Comparison of ENCODE assay signal across 1 cellular context in the genomic region with DNA sequence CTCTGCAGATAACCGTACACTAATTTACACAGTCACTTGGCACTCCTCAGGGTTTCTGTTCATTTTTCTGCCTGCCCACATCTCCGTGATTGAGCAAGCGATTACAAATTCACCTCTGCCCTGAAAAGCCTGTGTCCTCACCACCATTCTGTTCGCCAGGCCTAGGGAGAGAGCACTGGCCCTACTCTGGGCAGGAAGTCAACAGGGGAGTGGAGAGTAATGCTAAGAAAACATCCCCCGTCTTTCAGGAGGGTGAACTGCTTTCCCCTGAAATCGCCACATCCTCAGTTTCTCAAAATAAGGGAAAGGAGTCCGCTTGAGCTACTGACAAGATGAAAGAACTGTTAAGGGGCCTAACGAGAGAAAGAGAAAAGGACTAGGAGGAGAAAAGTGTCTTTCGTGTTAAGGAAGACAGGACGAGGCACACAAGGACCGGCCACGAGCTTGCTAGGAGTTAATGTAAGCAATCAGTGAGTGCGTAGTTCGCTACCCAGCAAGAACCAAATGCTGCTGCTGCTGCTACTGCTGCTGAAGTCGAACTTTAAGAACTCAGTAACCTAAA.
TF ChIP-seq lines count a peak whose summit lies in the region.

No MANE protein-coding gene starts in this region.

TF ChIP-seq in HepG2, 621 proteins besides CTCF, POLR2A, EP300 and RAD21:
- TF ChIP-seq NRL (CRISPR knock-in tag; IDR thresholded peaks at IDR 0.05; ENCODE audit: borderline replicate concordance) (no peak), ZNF335 (CRISPR knock-in tag; IDR thresholded peaks at IDR 0.05) (no peak), ZNF263 (CRISPR knock-in tag; IDR thresholded peaks at IDR 0.05) (0 out of 2 replicates have a peak, but pooled peaks have one; percentile 24), CEBPG (CRISPR knock-in tag; IDR thresholded peaks at IDR 0.05) (peak; percentile 61), RBAK (CRISPR knock-in tag; IDR thresholded peaks at IDR 0.05) (no peak), PPARG (CRISPR knock-in tag; conservative IDR thresholded peaks at IDR 0.05) (peak; percentile 76), ZNF501 (CRISPR knock-in tag; IDR thresholded peaks at IDR 0.05) (peak; percentile 32; the same call in 1 of the 2 replicates), CEBPB (IDR thresholded peaks at IDR 0.05; ENCODE audit: borderline replicate concordance, low read depth, low read length) (peak; percentile 86), ZFP36L1 (CRISPR knock-in tag; IDR thresholded peaks at IDR 0.05) (peak; percentile 16; the same call in 1 of the 2 replicates), ZNF232 (CRISPR knock-in tag; IDR thresholded peaks at IDR 0.05; ENCODE audit: borderline replicate concordance) (no peak), MED1 (CRISPR knock-in tag; IDR thresholded peaks at IDR 0.05) (0 out of 2 replicates have a peak, but pooled peaks have one; percentile 13), NFYB (CRISPR knock-in tag; IDR thresholded peaks at IDR 0.05) (no peak), ZFX (CRISPR knock-in tag; IDR thresholded peaks at IDR 0.05; ENCODE audit: low read depth) (0 out of 2 replicates have a peak, but pooled peaks have one; percentile 7), LCORL (IDR thresholded peaks at IDR 0.05) (no peak), LCORL (CRISPR knock-in tag; IDR thresholded peaks at IDR 0.05) (0 out of 2 replicates have a peak, but pooled peaks have one; percentile 16), ZFY (CRISPR knock-in tag; IDR thresholded peaks at IDR 0.05) (peak; percentile 26; the same call in 1 of the 2 replicates), RXRB (CRISPR knock-in tag; IDR thresholded peaks at IDR 0.05; ENCODE audit: borderline replicate concordance) (0 out of 2 replicates have a peak, but pooled peaks have one; percentile 9), ZNF180 (CRISPR knock-in tag; IDR thresholded peaks at IDR 0.05; ENCODE audit: borderline replicate concordance, low read depth) (no peak)
- TF ChIP-seq, protein P1, sequence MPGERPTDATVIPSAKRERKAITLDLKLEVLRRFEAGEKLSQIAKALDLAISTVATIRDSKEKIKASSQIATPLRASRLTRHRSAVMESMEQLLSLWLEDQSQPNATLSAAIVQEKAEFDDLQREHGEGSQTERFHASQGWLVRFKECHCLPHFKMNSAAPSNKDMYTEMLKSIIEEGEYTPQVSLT (CRISPR knock-in tag; IDR thresholded peaks at IDR 0.05; ENCODE audit: borderline replicate concordance, low read depth), result 0 out of 2 replicates have a peak, but pooled peaks have one; percentile 22
- TF ChIP-seq, protein P2, sequence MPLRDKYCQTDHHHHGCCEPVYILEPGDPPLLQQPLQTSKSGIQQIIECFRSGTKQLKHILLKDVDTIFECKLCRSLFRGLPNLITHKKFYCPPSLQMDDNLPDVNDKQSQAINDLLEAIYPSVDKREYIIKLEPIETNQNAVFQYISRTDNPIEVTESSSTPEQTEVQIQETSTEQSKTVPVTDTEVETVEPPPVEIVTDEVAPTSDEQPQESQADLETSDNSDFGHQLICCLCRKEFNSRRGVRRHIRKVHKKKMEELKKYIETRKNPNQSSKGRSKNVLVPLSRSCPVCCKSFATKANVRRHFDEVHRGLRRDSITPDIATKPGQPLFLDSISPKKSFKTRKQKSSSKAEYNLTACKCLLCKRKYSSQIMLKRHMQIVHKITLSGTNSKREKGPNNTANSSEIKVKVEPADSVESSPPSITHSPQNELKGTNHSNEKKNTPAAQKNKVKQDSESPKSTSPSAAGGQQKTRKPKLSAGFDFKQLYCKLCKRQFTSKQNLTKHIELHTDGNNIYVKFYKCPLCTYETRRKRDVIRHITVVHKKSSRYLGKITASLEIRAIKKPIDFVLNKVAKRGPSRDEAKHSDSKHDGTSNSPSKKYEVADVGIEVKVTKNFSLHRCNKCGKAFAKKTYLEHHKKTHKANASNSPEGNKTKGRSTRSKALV (CRISPR knock-in tag; IDR thresholded peaks at IDR 0.05), result 0 out of 2 replicates have a peak, but pooled peaks have one; percentile 31
- TF ChIP-seq, protein P3, sequence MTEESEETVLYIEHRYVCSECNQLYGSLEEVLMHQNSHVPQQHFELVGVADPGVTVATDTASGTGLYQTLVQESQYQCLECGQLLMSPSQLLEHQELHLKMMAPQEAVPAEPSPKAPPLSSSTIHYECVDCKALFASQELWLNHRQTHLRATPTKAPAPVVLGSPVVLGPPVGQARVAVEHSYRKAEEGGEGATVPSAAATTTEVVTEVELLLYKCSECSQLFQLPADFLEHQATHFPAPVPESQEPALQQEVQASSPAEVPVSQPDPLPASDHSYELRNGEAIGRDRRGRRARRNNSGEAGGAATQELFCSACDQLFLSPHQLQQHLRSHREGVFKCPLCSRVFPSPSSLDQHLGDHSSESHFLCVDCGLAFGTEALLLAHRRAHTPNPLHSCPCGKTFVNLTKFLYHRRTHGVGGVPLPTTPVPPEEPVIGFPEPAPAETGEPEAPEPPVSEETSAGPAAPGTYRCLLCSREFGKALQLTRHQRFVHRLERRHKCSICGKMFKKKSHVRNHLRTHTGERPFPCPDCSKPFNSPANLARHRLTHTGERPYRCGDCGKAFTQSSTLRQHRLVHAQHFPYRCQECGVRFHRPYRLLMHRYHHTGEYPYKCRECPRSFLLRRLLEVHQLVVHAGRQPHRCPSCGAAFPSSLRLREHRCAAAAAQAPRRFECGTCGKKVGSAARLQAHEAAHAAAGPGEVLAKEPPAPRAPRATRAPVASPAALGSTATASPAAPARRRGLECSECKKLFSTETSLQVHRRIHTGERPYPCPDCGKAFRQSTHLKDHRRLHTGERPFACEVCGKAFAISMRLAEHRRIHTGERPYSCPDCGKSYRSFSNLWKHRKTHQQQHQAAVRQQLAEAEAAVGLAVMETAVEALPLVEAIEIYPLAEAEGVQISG (CRISPR knock-in tag; IDR thresholded peaks at IDR 0.05), result 0 out of 2 replicates have a peak, but pooled peaks have one; percentile 32
- TF ChIP-seq, protein P4, sequence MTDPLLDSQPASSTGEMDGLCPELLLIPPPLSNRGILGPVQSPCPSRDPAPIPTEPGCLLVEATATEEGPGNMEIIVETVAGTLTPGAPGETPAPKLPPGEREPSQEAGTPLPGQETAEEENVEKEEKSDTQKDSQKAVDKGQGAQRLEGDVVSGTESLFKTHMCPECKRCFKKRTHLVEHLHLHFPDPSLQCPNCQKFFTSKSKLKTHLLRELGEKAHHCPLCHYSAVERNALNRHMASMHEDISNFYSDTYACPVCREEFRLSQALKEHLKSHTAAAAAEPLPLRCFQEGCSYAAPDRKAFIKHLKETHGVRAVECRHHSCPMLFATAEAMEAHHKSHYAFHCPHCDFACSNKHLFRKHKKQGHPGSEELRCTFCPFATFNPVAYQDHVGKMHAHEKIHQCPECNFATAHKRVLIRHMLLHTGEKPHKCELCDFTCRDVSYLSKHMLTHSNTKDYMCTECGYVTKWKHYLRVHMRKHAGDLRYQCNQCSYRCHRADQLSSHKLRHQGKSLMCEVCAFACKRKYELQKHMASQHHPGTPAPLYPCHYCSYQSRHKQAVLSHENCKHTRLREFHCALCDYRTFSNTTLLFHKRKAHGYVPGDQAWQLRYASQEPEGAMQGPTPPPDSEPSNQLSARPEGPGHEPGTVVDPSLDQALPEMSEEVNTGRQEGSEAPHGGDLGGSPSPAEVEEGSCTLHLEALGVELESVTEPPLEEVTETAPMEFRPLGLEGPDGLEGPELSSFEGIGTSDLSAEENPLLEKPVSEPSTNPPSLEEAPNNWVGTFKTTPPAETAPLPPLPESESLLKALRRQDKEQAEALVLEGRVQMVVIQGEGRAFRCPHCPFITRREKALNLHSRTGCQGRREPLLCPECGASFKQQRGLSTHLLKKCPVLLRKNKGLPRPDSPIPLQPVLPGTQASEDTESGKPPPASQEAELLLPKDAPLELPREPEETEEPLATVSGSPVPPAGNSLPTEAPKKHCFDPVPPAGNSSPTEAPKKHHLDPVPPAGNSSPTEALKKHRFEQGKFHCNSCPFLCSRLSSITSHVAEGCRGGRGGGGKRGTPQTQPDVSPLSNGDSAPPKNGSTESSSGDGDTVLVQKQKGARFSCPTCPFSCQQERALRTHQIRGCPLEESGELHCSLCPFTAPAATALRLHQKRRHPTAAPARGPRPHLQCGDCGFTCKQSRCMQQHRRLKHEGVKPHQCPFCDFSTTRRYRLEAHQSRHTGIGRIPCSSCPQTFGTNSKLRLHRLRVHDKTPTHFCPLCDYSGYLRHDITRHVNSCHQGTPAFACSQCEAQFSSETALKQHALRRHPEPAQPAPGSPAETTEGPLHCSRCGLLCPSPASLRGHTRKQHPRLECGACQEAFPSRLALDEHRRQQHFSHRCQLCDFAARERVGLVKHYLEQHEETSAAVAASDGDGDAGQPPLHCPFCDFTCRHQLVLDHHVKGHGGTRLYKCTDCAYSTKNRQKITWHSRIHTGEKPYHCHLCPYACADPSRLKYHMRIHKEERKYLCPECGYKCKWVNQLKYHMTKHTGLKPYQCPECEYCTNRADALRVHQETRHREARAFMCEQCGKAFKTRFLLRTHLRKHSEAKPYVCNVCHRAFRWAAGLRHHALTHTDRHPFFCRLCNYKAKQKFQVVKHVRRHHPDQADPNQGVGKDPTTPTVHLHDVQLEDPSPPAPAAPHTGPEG (CRISPR knock-in tag; IDR thresholded peaks at IDR 0.05), result 0 out of 2 replicates have a peak, but pooled peaks have one; percentile 41
- TF ChIP-seq, protein P5, sequence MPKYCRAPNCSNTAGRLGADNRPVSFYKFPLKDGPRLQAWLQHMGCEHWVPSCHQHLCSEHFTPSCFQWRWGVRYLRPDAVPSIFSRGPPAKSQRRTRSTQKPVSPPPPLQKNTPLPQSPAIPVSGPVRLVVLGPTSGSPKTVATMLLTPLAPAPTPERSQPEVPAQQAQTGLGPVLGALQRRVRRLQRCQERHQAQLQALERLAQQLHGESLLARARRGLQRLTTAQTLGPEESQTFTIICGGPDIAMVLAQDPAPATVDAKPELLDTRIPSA (CRISPR knock-in tag; IDR thresholded peaks at IDR 0.05; ENCODE audit: borderline replicate concordance), result no peak
- TF ChIP-seq, protein P6, sequence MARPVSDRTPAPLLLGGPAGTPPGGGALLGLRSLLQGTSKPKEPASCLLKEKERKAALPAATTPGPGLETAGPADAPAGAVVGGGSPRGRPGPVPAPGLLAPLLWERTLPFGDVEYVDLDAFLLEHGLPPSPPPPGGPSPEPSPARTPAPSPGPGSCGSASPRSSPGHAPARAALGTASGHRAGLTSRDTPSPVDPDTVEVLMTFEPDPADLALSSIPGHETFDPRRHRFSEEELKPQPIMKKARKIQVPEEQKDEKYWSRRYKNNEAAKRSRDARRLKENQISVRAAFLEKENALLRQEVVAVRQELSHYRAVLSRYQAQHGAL (CRISPR knock-in tag; IDR thresholded peaks at IDR 0.05; ENCODE audit: not compliant biosample characterization), result no peak
